28 cellular contexts compared by ENCODE assay signal in genomic region chr4:93981594-93981993, GRCh38.
"Had no signal": no experiment of that assay in that cellular context is flagged by ENCODE, and none has a peak within 500 bp of the region (broad histone marks: within the 10 kb centered on the region; RNA-seq: fewer than 3 reads in every experiment).

No MANE protein-coding gene starts in this region.

- H3K4me2 ChIP-seq: hepatocyte had no signal

- H3K27me3 ChIP-seq: gastroesophageal sphincter, hepatocyte, neutrophil, stomach, thyroid gland, upper lobe of left lung, vagina had no signal

- H3K4me1 Mint-ChIP-seq: activated CD4-positive, alpha-beta T cell treated with anti-CD3 and anti-CD28 coated beads for 36 hours; activated CD8-positive, alpha-beta memory T cell treated with anti-CD3 and anti-CD28 coated beads, Interleukin-2, amount 10 ng/mL, durations not matched to agents 7 days and 5 days; activated naive CD4-positive, alpha-beta T cell treated with anti-CD3 and anti-CD28 coated beads, Interleukin-2, amount 50 U/mL, for 24 hours; activated naive CD8-positive, alpha-beta T cell treated with anti-CD3 and anti-CD28 coated beads, Interleukin-2, amount 50 U/mL, for 24 hours; endodermal cell; memory B cell; natural killer cell; stimulated activated naive B cell treated with anti-CD40 and anti-IgM and Interleukin-4, amounts not matched to agents 10 μg/mL and 1 μg/mL and 100 μg/mL, for 72 hours had no signal

- H3K4me3 Mint-ChIP-seq: activated CD4-positive, alpha-beta T cell treated with anti-CD3 and anti-CD28 coated beads for 36 hours; activated CD8-positive, alpha-beta memory T cell treated with anti-CD3 and anti-CD28 coated beads, Interleukin-2, amount 10 ng/mL, durations not matched to agents 7 days and 5 days; activated CD8-positive, alpha-beta T cell treated with anti-CD3 and anti-CD28 coated beads, Interleukin-2, amount 10 ng/mL, durations not matched to agents 7 days and 5 days; activated naive CD4-positive, alpha-beta T cell treated with anti-CD3 and anti-CD28 coated beads, Interleukin-2, amount 50 U/mL, for 24 hours; activated naive CD8-positive, alpha-beta T cell treated with anti-CD3 and anti-CD28 coated beads, Interleukin-2, amount 50 U/mL, for 24 hours; endodermal cell; memory B cell; natural killer cell; stimulated activated naive B cell treated with anti-CD40 and anti-IgM and Interleukin-4, amounts not matched to agents 10 μg/mL and 1 μg/mL and 100 μg/mL, for 72 hours; T-helper 2 cell treated with Interferon-gamma antibody and Interleukin-4, amounts not matched to agents 5 μg/mL and 100 μg/mL, for 36 hours had no signal

- H3K4me1 ChIP-seq: gastroesophageal sphincter, stomach, thyroid gland, upper lobe of left lung, vagina had no signal

- H3K27ac Mint-ChIP-seq: activated CD4-positive, alpha-beta T cell treated with anti-CD3 and anti-CD28 coated beads for 36 hours; activated CD8-positive, alpha-beta memory T cell treated with anti-CD3 and anti-CD28 coated beads, Interleukin-2, amount 10 ng/mL, durations not matched to agents 7 days and 5 days; activated CD8-positive, alpha-beta T cell treated with anti-CD3 and anti-CD28 coated beads, Interleukin-2, amount 10 ng/mL, durations not matched to agents 7 days and 5 days; activated naive CD4-positive, alpha-beta T cell treated with anti-CD3 and anti-CD28 coated beads, Interleukin-2, amount 50 U/mL, for 24 hours; activated naive CD8-positive, alpha-beta T cell treated with anti-CD3 and anti-CD28 coated beads, Interleukin-2, amount 50 U/mL, for 24 hours; activated T-helper 2 cell treated with anti-CD3 and anti-CD28 coated beads, Interferon-gamma antibody, Interleukin-2, Interleukin-4, amounts not matched to agents 10 μg/mL and 5 μg/mL and 100 μg/mL, durations not matched to agents 14 hours and 24 hours and 36 hours; endodermal cell; memory B cell; natural killer cell; stimulated activated naive B cell treated with anti-CD40 and anti-IgM and Interleukin-4, amounts not matched to agents 10 μg/mL and 1 μg/mL and 100 μg/mL, for 72 hours; T-helper 2 cell treated with Interferon-gamma antibody and Interleukin-4, amounts not matched to agents 5 μg/mL and 100 μg/mL, for 36 hours had no signal

- H3K79me2 ChIP-seq: hepatocyte had no signal

- H3K36me3 ChIP-seq: gastroesophageal sphincter, neutrophil, stomach, thyroid gland, upper lobe of left lung, vagina had no signal

- H3K4me3 ChIP-seq: gastroesophageal sphincter, hepatocyte, skin epidermis, stomach, thyroid gland, upper lobe of left lung, vagina had no signal

- H3K27ac ChIP-seq: gastroesophageal sphincter, hepatocyte, neutrophil, skin epidermis, stomach, thyroid gland, upper lobe of left lung, vagina had no signal

- ATAC-seq: activated CD4-positive, alpha-beta T cell treated with anti-CD3 and anti-CD28 coated beads for 36 hours; activated CD8-positive, alpha-beta memory T cell treated with anti-CD3 and anti-CD28 coated beads, Interleukin-2, amount 10 ng/mL, durations not matched to agents 7 days and 5 days; activated CD8-positive, alpha-beta T cell treated with anti-CD3 and anti-CD28 coated beads, Interleukin-2, amount 10 ng/mL, durations not matched to agents 7 days and 5 days; activated naive CD8-positive, alpha-beta T cell treated with anti-CD3 and anti-CD28 coated beads, Interleukin-2, amount 50 U/mL, for 24 hours; gastroesophageal sphincter; left cardiac atrium; natural killer cell; sciatic nerve; stimulated activated naive B cell treated with anti-CD40 and anti-IgM and Interleukin-4, amounts not matched to agents 10 μg/mL and 1 μg/mL and 100 μg/mL, for 72 hours had no signal

- H3K36me3 Mint-ChIP-seq: activated CD8-positive, alpha-beta memory T cell treated with anti-CD3 and anti-CD28 coated beads, Interleukin-2, amount 10 ng/mL, durations not matched to agents 7 days and 5 days; activated naive CD4-positive, alpha-beta T cell treated with anti-CD3 and anti-CD28 coated beads, Interleukin-2, amount 50 U/mL, for 24 hours; memory B cell; natural killer cell; stimulated activated naive B cell treated with anti-CD40 and anti-IgM and Interleukin-4, amounts not matched to agents 10 μg/mL and 1 μg/mL and 100 μg/mL, for 72 hours had no signal

- H3K9me3 ChIP-seq: neutrophil, thyroid gland, vagina had no signal

- DNase-seq: activated CD4-positive, alpha-beta T cell treated with anti-CD3 and anti-CD28 coated beads for 36 hours; activated CD4-positive, CD25-positive, alpha-beta regulatory T cell; activated CD8-positive, alpha-beta memory T cell treated with anti-CD3 and anti-CD28 coated beads, Interleukin-2, amount 10 ng/mL, durations not matched to agents 7 days and 5 days; activated CD8-positive, alpha-beta T cell treated with anti-CD3 and anti-CD28 coated beads, Interleukin-2, amount 10 ng/mL, durations not matched to agents 7 days and 5 days; activated naive CD8-positive, alpha-beta T cell treated with anti-CD3 and anti-CD28 coated beads, Interleukin-2, amount 50 U/mL, for 24 hours; activated T-cell treated with anti-CD3 and anti-CD28 coated beads, Interleukin-2, amount 50 U/mL, for 48 hours; amygdala; central memory CD4-positive, alpha-beta T cell; endodermal cell; islet precursor cell; left cardiac atrium; natural killer cell; stimulated activated CD4-positive, alpha-beta T cell treated with anti-CD3 and anti-CD28 coated beads, Interleukin-4, amount 100 ng/mL, for 24 hours; stimulated activated naive B cell treated with anti-CD40 and anti-IgM and Interleukin-4, amounts not matched to agents 10 μg/mL and 1 μg/mL and 100 μg/mL, for 72 hours; stomach; T-helper 1 cell; thyroid gland; upper lobe of left lung had no signal

- H2AFZ ChIP-seq: hepatocyte had no signal
